22 cellular contexts compared by ENCODE assay signal in genomic region chr7:74297516-74298233, GRCh38. TPM values are rescaled to one million over a fixed set of nuclear protein-coding genes. Genes with fewer than 3 reads are reported as not detected.
A peak's percentile ranks its signal among the peaks of the same experiment; 100 is the strongest.
DNase-seq lines count a peak whose midpoint lies in the region; ATAC-seq and TF ChIP-seq lines count a peak whose summit lies in the region.
"Had no signal": no experiment of that assay in that cellular context is flagged by ENCODE, and none has a peak within 500 bp of the region (broad histone marks: within the 10 kb centered on the region; RNA-seq: fewer than 3 reads in every experiment).

No MANE protein-coding gene starts in this region.

- H3K4me1 ChIP-seq in osteoblast (ENCODE audit: insufficient read depth, low read length): peaks cover 23% of the 10 kb centered on the region

- DNase-seq in ELF-1 (ENCODE audit: low read depth, low spot score) (peak; percentile 33), osteoblast (ENCODE audit: insufficient read length, low spot score, missing footprints) (peak; percentile 55), CD14-positive monocyte (ENCODE audit: low spot score) (no peak)
- no peak for DNase-seq in activated T-helper 1 cell treated with anti-CD3 and anti-CD28 coated beads, Interleukin-12 subunit alpha, Interleukin-12 subunit beta, Interleukin-2, Interleukin-4 antibody, amounts not matched to agents 30 ng/mL and 10 ng/mL and 1 ng/mL, durations not matched to agents 14 hours and 24 hours and 36 hours (ENCODE audit: low spot score)
- no peak for DNase-seq in effector memory CD8-positive, alpha-beta T cell
- DNase-seq: C1 segment of cervical spinal cord; CD8-positive, alpha-beta T cell; DMS153; DND-41; KBM-7; MV-4-11; NCI-H1105 treated with DMSO at 0.1 percent for 48 hours; NCI-H2029 treated with DMSO at 0.1 percent for 48 hours; NCI-H446 treated with DMSO at 0.1 percent for 48 hours; NCI-H526; SJCRH30; T-helper 1 cell had no signal

- no peaks in the 10 kb centered on the region for H3K4me1 Mint-ChIP-seq in activated T-helper 1 cell treated with anti-CD3 and anti-CD28 coated beads, Interleukin-12 subunit alpha, Interleukin-12 subunit beta, Interleukin-2, Interleukin-4 antibody, amounts not matched to agents 30 ng/mL and 10 ng/mL and 1 ng/mL, durations not matched to agents 14 hours and 24 hours and 36 hours (ENCODE audit: low read depth)
- H3K4me1 Mint-ChIP-seq in CD14-positive monocyte: peaks cover 16% of the 10 kb centered on the region
- H3K4me1 Mint-ChIP-seq in effector memory CD8-positive, alpha-beta T cell (ENCODE audit: low read depth in 2 of 2): peaks cover 0 to 10% of the 10 kb centered on the region in 2 donors

- no peak overlapping the region for H3K27ac ChIP-seq in osteoblast (ENCODE audit: low read depth, low read length)
- H3K27ac ChIP-seq: SJCRH30 had no signal

- intact Hi-C loops in activated T-helper 1 cell treated with anti-CD3 and anti-CD28 coated beads, Interleukin-12 subunit alpha, Interleukin-12 subunit beta, Interleukin-2, Interleukin-4 antibody, amounts not matched to agents 30 ng/mL and 10 ng/mL and 1 ng/mL, durations not matched to agents 14 hours and 24 hours and 36 hours (cut with micrococcal nuclease): no loop called here
- intact Hi-C loops in CD14-positive monocyte (cut with micrococcal nuclease): no loop called here

- no peak overlapping the region for H3K4me3 Mint-ChIP-seq in activated T-helper 1 cell treated with anti-CD3 and anti-CD28 coated beads, Interleukin-12 subunit alpha, Interleukin-12 subunit beta, Interleukin-2, Interleukin-4 antibody, amounts not matched to agents 30 ng/mL and 10 ng/mL and 1 ng/mL, durations not matched to agents 14 hours and 24 hours and 36 hours
- no peak overlapping the region for H3K4me3 Mint-ChIP-seq in CD14-positive monocyte
- no peak overlapping the region for H3K4me3 Mint-ChIP-seq in effector memory CD8-positive, alpha-beta T cell
- H3K4me3 Mint-ChIP-seq: CD8-positive, alpha-beta T cell; T-helper 2 cell treated with Interferon-gamma antibody and Interleukin-4, amounts not matched to agents 5 μg/mL and 100 μg/mL, for 36 hours had no signal

- H3K27me3 Mint-ChIP-seq in activated T-helper 1 cell treated with anti-CD3 and anti-CD28 coated beads, Interleukin-12 subunit alpha, Interleukin-12 subunit beta, Interleukin-2, Interleukin-4 antibody, amounts not matched to agents 30 ng/mL and 10 ng/mL and 1 ng/mL, durations not matched to agents 14 hours and 24 hours and 36 hours (ENCODE audit: insufficient read depth): peaks cover 6% of the 10 kb centered on the region
- peaks cover 0 to 3% (median 2%) of the 10 kb centered on the region in 3 donors for H3K27me3 Mint-ChIP-seq in CD14-positive monocyte (ENCODE audit: low read depth in 3 of 3)
- no peaks in the 10 kb centered on the region for H3K27me3 Mint-ChIP-seq in effector memory CD8-positive, alpha-beta T cell

- H3K4me2 ChIP-seq in osteoblast (ENCODE audit: insufficient read depth, low read length): no peak overlapping the region

- no peak for TF ChIP-seq EP300 in Ishikawa (IDR thresholded peaks at IDR 0.05; ENCODE audit: borderline replicate concordance)

- no peak overlapping the region for H2AFZ ChIP-seq in osteoblast (ENCODE audit: low read length)

- no peak for TF ChIP-seq RAD21 in Ishikawa (IDR thresholded peaks at IDR 0.05; ENCODE audit: low read depth)

- H3K27me3 ChIP-seq in osteoblast (ENCODE audit: insufficient read depth, low read length): no peaks in the 10 kb centered on the region
- H3K27me3 ChIP-seq: SJCRH30 had no signal

- peak overlapping the region; percentile 52 for H3K27ac Mint-ChIP-seq in activated T-helper 1 cell treated with anti-CD3 and anti-CD28 coated beads, Interleukin-12 subunit alpha, Interleukin-12 subunit beta, Interleukin-2, Interleukin-4 antibody, amounts not matched to agents 30 ng/mL and 10 ng/mL and 1 ng/mL, durations not matched to agents 14 hours and 24 hours and 36 hours
- no peak overlapping the region for H3K27ac Mint-ChIP-seq in CD14-positive monocyte
- no peak overlapping the region for H3K27ac Mint-ChIP-seq in effector memory CD8-positive, alpha-beta T cell
- H3K27ac Mint-ChIP-seq: CD8-positive, alpha-beta T cell; T-helper 2 cell treated with Interferon-gamma antibody and Interleukin-4, amounts not matched to agents 5 μg/mL and 100 μg/mL, for 36 hours had no signal

- H3K9me3 ChIP-seq in osteoblast (ENCODE audit: low read depth, low read length): no peaks in the 10 kb centered on the region
- H3K9me3 ChIP-seq: SJCRH30 had no signal

- no peak for TF ChIP-seq CTCF in osteoblast (IDR thresholded peaks at IDR 0.05; ENCODE audit: extremely low read depth, low read depth, low read length)
- no peak for TF ChIP-seq CTCF in CD14-positive monocyte (IDR thresholded peaks at IDR 0.05)

- no peak for ATAC-seq in effector memory CD8-positive, alpha-beta T cell (replicated peaks)
- ATAC-seq in GM21717 (IDR thresholded peaks at IDR 0.05; ENCODE audit: unreplicated experiment) (no peak), GM18511 (IDR thresholded peaks at IDR 0.05; ENCODE audit: unreplicated experiment) (no peak)
- ATAC-seq: CD8-positive, alpha-beta T cell; HepG2 had no signal

- H4K20me1 ChIP-seq in osteoblast (ENCODE audit: insufficient read depth, low read length): peaks cover 70% of the 10 kb centered on the region

- no peak overlapping the region for H3K4me3 ChIP-seq in osteoblast (ENCODE audit: insufficient read depth, low read length)
- H3K4me3 ChIP-seq: SJCRH30 had no signal

- peaks cover 89% of the 10 kb centered on the region for H3K79me2 ChIP-seq in osteoblast (ENCODE audit: insufficient read depth, low read length)

- H3K36me3 Mint-ChIP-seq in activated T-helper 1 cell treated with anti-CD3 and anti-CD28 coated beads, Interleukin-12 subunit alpha, Interleukin-12 subunit beta, Interleukin-2, Interleukin-4 antibody, amounts not matched to agents 30 ng/mL and 10 ng/mL and 1 ng/mL, durations not matched to agents 14 hours and 24 hours and 36 hours (ENCODE audit: low read depth): no peaks in the 10 kb centered on the region
- peaks cover 4 to 5% of the 10 kb centered on the region in 2 donors for H3K36me3 Mint-ChIP-seq in CD14-positive monocyte
- H3K36me3 Mint-ChIP-seq in effector memory CD8-positive, alpha-beta T cell (ENCODE audit: insufficient read depth): peaks cover 5% of the 10 kb centered on the region
- H3K36me3 Mint-ChIP-seq: CD8-positive, alpha-beta T cell had no signal

- no peaks in the 10 kb centered on the region for H3K9me3 Mint-ChIP-seq in activated T-helper 1 cell treated with anti-CD3 and anti-CD28 coated beads, Interleukin-12 subunit alpha, Interleukin-12 subunit beta, Interleukin-2, Interleukin-4 antibody, amounts not matched to agents 30 ng/mL and 10 ng/mL and 1 ng/mL, durations not matched to agents 14 hours and 24 hours and 36 hours
- H3K9me3 Mint-ChIP-seq in CD14-positive monocyte: peaks cover 0 to 2% (median 0%) of the 10 kb centered on the region in 7 donors
- no peaks in the 10 kb centered on the region for H3K9me3 Mint-ChIP-seq in effector memory CD8-positive, alpha-beta T cell
- H3K9me3 Mint-ChIP-seq: CD8-positive, alpha-beta T cell; T-helper 2 cell treated with Interferon-gamma antibody and Interleukin-4, amounts not matched to agents 5 μg/mL and 100 μg/mL, for 36 hours had no signal

- peaks cover 3% of the 10 kb centered on the region for H3K36me3 ChIP-seq in osteoblast (ENCODE audit: insufficient read depth, low read length)

TF ChIP-seq in Ishikawa, 13 proteins besides CTCF, POLR2A, EP300 and RAD21:
- TF ChIP-seq REST (IDR thresholded peaks at IDR 0.05; ENCODE audit: low read depth) (peak; percentile 78), NFIC (IDR thresholded peaks at IDR 0.05) (no peak)

RNA-seq across cellular contexts. Expression of gene CLIP2, which starts 8.5 kb away (rescaled TPM):
- 1.5 and 1.7 TPM in 2 replicates for total RNA-seq in activated T-helper 1 cell treated with anti-CD3 and anti-CD28 coated beads, Interleukin-12 subunit alpha, Interleukin-12 subunit beta, Interleukin-2, Interleukin-4 antibody, amounts not matched to agents 30 ng/mL and 10 ng/mL and 1 ng/mL, durations not matched to agents 14 hours and 24 hours and 36 hours
- total RNA-seq in osteoblast: 58.3 and 70.9 TPM in 2 replicates
- 1 to 10 TPM; 1.1 to 1.3 TPM for polyA plus RNA-seq in CD14-positive monocyte

RNA-seq across cellular contexts. Expression of gene RFC2, which starts 43.5 kb away (rescaled TPM):
- total RNA-seq in activated T-helper 1 cell treated with anti-CD3 and anti-CD28 coated beads, Interleukin-12 subunit alpha, Interleukin-12 subunit beta, Interleukin-2, Interleukin-4 antibody, amounts not matched to agents 30 ng/mL and 10 ng/mL and 1 ng/mL, durations not matched to agents 14 hours and 24 hours and 36 hours: 87.3 and 89.1 TPM in 2 replicates
- total RNA-seq in osteoblast: 12.3 and 13.0 TPM in 2 replicates
- 10 to 100 TPM; 33.5 to 42.1 TPM for polyA plus RNA-seq in CD14-positive monocyte

Comparison
In these comparisons a context has a peak if more than half of its experiments do, and no peak if none do; other contexts are left out.
1. DNase-seq: peak in ELF-1 (single experiment) and osteoblast (single experiment); none in activated T-helper 1 cell treated with anti-CD3 and anti-CD28 coated beads, Interleukin-12 subunit alpha, Interleukin-12 subunit beta, Interleukin-2, Interleukin-4 antibody, amounts not matched to agents 30 ng/mL and 10 ng/mL and 1 ng/mL, durations not matched to agents 14 hours and 24 hours and 36 hours (single experiment), CD14-positive monocyte (single experiment) and effector memory CD8-positive, alpha-beta T cell (0 of 3).
2. RNA of gene CLIP2, which starts 8.5 kb away (total RNA-seq): 58.3 to 70.9 TPM in osteoblast; 1.5 to 1.7 TPM in activated T-helper 1 cell treated with anti-CD3 and anti-CD28 coated beads, Interleukin-12 subunit alpha, Interleukin-12 subunit beta, Interleukin-2, Interleukin-4 antibody, amounts not matched to agents 30 ng/mL and 10 ng/mL and 1 ng/mL, durations not matched to agents 14 hours and 24 hours and 36 hours; every median in the first group is over 10 times any median in the second.